In the genomic region with DNA sequence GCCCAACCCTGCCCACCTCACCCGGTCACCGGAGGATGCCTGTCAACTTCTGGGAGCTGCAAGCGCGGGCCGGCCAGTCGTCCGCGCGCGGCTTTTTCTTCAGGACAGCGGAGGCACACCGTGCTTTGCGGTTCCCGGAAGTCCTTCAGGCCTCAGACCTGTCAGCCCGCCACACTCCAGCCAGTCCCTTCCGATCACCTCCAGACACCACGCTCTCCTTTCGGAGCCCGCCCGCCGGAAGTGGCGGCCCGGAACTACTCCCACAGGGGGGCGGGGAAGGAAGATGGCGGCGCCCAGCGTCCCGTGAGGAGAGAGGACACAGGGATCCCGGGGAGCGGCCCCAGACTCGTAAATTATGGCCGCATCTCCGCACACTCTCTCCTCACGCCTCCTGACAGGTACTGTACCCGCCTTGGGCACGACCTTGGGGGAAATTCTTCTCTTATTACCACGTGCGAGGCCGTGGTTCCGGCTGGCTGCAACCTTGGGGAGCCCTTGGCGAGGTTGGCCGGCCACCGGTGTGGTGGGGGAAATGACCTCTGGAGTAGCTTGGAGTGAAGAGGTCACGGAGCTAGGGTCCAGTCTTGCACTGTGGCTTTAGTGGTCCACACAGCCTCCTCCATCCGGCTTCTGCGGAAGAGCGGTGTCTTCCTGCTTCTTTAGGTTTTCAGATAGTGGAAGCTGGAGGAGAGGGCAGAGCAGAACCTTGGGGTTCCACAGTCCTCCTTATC, we compare ENCODE assay signal across 8 cellular contexts. TPM values are rescaled to one million over a fixed set of nuclear protein-coding genes. Genes with fewer than 3 reads are reported as not detected.
A peak's percentile ranks its signal among the peaks of the same experiment; 100 is the strongest.
DNase-seq lines count a peak whose midpoint lies in the region; ATAC-seq and TF ChIP-seq lines count a peak whose summit lies in the region.

COX10 (plus strand) TSS at position 254 of the 731 bp plus-strand sequence; CDS start at position 356, 102 bp downstream.

- peaks cover 55% of the 10 kb centered on the region for H3K36me3 Mint-ChIP-seq in activated CD4-positive, alpha-beta T cell treated with anti-CD3 and anti-CD28 coated beads, Interleukin-2, amount 10 ng/mL, durations not matched to agents 24 days and 14 days (ENCODE audit: low read depth)

- H3K36me3 ChIP-seq in BE2C: no peaks in the 10 kb centered on the region

- no peak for TF ChIP-seq CTCF in BE2C (IDR thresholded peaks at IDR 0.05; ENCODE audit: low read depth, low read length)

- DNase-seq in BE2C (peak; percentile 86), GM19238 (ENCODE audit: insufficient read length, low spot score) (peak; percentile 73), NCI-H524 (lab: John Stamatoyannopoulos, UW) (peak; percentile 75 to 88), dedifferentiated amniotic fluid mesenchymal stem cell (ENCODE audit: extremely low spot score) (peak; percentile 77), left kidney (ENCODE audit: low read depth, low spot score) (peak; percentile 97)
- peak; percentile 97 for DNase-seq in activated CD4-positive, alpha-beta T cell treated with anti-CD3 and anti-CD28 coated beads, Interleukin-2, amount 10 ng/mL, durations not matched to agents 24 days and 14 days
- DNase-seq in stimulated activated CD4-positive, alpha-beta T cell treated with anti-CD3 and anti-CD28 coated beads, Interleukin-2, amount 100 ng/mL, for 24 hours: peak; percentile 88

- H3K4me1 Mint-ChIP-seq in activated CD4-positive, alpha-beta T cell treated with anti-CD3 and anti-CD28 coated beads, Interleukin-2, amount 10 ng/mL, durations not matched to agents 24 days and 14 days: peaks cover 48% of the 10 kb centered on the region

- no peaks in the 10 kb centered on the region for H3K27me3 ChIP-seq in BE2C

- peak; percentile 100 for ATAC-seq in HG03439 (IDR thresholded peaks at IDR 0.05; ENCODE audit: unreplicated experiment)

- H3K4me3 ChIP-seq in BE2C (ENCODE audit: low read depth, low read length): peak within 1 kb of the TSS; percentile 94

- H3K27me3 Mint-ChIP-seq in activated CD4-positive, alpha-beta T cell treated with anti-CD3 and anti-CD28 coated beads, Interleukin-2, amount 10 ng/mL, durations not matched to agents 24 days and 14 days: no peaks in the 10 kb centered on the region

- H3K9me3 ChIP-seq in BE2C: no peaks in the 10 kb centered on the region

- peak within 1 kb of the TSS; percentile 94 for H3K27ac Mint-ChIP-seq in activated CD4-positive, alpha-beta T cell treated with anti-CD3 and anti-CD28 coated beads, Interleukin-2, amount 10 ng/mL, durations not matched to agents 24 days and 14 days

- H3K9me3 Mint-ChIP-seq in activated CD4-positive, alpha-beta T cell treated with anti-CD3 and anti-CD28 coated beads, Interleukin-2, amount 10 ng/mL, durations not matched to agents 24 days and 14 days: no peaks in the 10 kb centered on the region

- H3K4me3 Mint-ChIP-seq in activated CD4-positive, alpha-beta T cell treated with anti-CD3 and anti-CD28 coated beads, Interleukin-2, amount 10 ng/mL, durations not matched to agents 24 days and 14 days: peak within 1 kb of the TSS; percentile 96

- intact Hi-C loops in activated CD4-positive, alpha-beta T cell treated with anti-CD3 and anti-CD28 coated beads, Interleukin-2, amount 10 ng/mL, durations not matched to agents 24 days and 14 days (cut with micrococcal nuclease): loop anchor here (1.0 to 2.0 kb wide), 3 partner anchors 49 to 231 kb away; no protein-coding TSS in a partner anchor

- H3K4me1 ChIP-seq in BE2C: no peaks in the 10 kb centered on the region

RNA-seq across cellular contexts. Expression of gene COX10, which starts in this region (rescaled TPM):
- 23.0 TPM for polyA plus RNA-seq in BE2C (2012; ENCODE audit: insufficient read depth, insufficient read length, low read depth)
- total RNA-seq in activated CD4-positive, alpha-beta T cell treated with anti-CD3 and anti-CD28 coated beads, Interleukin-2, amount 10 ng/mL, durations not matched to agents 24 days and 14 days: 33.5 and 36.1 TPM in 2 replicates

Comparison
In these comparisons a context has a peak if more than half of its experiments do, and no peak if none do; other contexts are left out.
1. Peak in every context shown above with its lines: DNase-seq, ATAC-seq and H3K4me3 ChIP-seq.